18 cellular contexts compared by ENCODE assay signal in the genomic region with DNA sequence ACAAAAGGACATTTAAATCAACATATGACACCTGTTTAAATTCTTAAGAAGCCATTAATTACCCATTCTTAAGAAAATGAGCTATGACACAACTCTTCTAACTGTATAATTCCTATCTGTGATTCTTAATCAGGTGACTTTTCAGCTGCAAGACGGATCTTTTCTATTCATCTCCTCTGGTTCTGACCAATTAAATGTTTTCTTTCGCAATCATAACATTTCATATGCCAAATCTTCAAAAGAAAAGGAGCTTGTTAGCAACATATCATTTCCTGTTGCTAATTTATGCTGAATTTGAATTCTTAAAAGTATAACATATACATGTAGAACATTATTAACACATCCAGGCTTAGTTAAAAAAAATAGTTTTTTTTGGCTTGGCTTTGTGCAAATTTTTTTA.
DNase-seq lines count a peak whose midpoint lies in the region; ATAC-seq and TF ChIP-seq lines count a peak whose summit lies in the region.
"Had no signal": no experiment of that assay in that cellular context is flagged by ENCODE, and none has a peak within 500 bp of the region (broad histone marks: within the 10 kb centered on the region; RNA-seq: fewer than 3 reads in every experiment).

No MANE protein-coding gene starts in this region.

- H3K4me1 Mint-ChIP-seq in T-helper 17 cell = peaks cover 10% of the 10 kb centered on the region

- DNase-seq in NCI-H524 treated with DMSO at 0.1 percent for 48 hours (lab: John Stamatoyannopoulos, UW) (peak; percentile 67), SK-N-MC (ENCODE audit: low read depth, low spot score) (peak; percentile 61), epidermal melanocyte (ENCODE audit: insufficient read length, low spot score) (peak; percentile 3), ovary (no peak), NCI-H82 treated with DMSO at 0.1 percent for 48 hours (lab: John Stamatoyannopoulos, UW; ENCODE audit: unreplicated experiment) (no peak), NCI-H748 (lab: John Stamatoyannopoulos, UW; ENCODE audit: unreplicated experiment) (no peak), T-helper 17 cell (no peak)
- DNase-seq: AML-193; Caco-2; CD4-positive, alpha-beta T cell; DMS153; DMS79; GF-D8; GOT3; H7; HFFc6 had no signal

- peak overlapping the region; percentile 14; the same call in 1 of the 2 replicates for H3K4me3 ChIP-seq in SK-N-MC
- H3K4me3 ChIP-seq in ovary = no peak overlapping the region

- H3K27ac ChIP-seq in SK-N-MC (peak overlapping the region; percentile 84), ovary (no peak overlapping the region)
- H3K27ac ChIP-seq: C4-2B had no signal

- H3K9me3 ChIP-seq in SK-N-MC (ENCODE audit: low read depth, low read length) = no peaks in the 10 kb centered on the region
- H3K9me3 ChIP-seq in ovary = no peaks in the 10 kb centered on the region
- H3K9me3 ChIP-seq in T-helper 17 cell (ENCODE audit: control insufficient read depth, low read length, poor library complexity, severe bottlenecking) = no peaks in the 10 kb centered on the region
- H3K9me3 ChIP-seq: Caco-2 had no signal

- intact Hi-C loops in ovary (cut with DNase I) = no loop called here

- no peak overlapping the region for H3K27ac Mint-ChIP-seq in T-helper 17 cell
- H3K27ac Mint-ChIP-seq: CD4-positive, alpha-beta T cell; HFFc6 had no signal

- no peaks in the 10 kb centered on the region for H3K4me1 ChIP-seq in ovary (ENCODE audit: insufficient read depth)
- H3K4me1 ChIP-seq: Caco-2 had no signal

- TF ChIP-seq CTCF in ovary (IDR thresholded peaks at IDR 0.05) = no peak

- no peak overlapping the region for H3K4me3 Mint-ChIP-seq in T-helper 17 cell
- H3K4me3 Mint-ChIP-seq: CD4-positive, alpha-beta T cell; HFFc6 had no signal

- H3K36me3 ChIP-seq in SK-N-MC (ENCODE audit: insufficient read depth, low read length) (peaks cover 6% of the 10 kb centered on the region; the same call in 1 of the 2 replicates), ovary (no peaks in the 10 kb centered on the region)

- no peak for ATAC-seq in T-helper 17 cell
- ATAC-seq: HCT116 had no signal

- no peaks in the 10 kb centered on the region for H3K27me3 ChIP-seq in ovary

- H3K36me3 Mint-ChIP-seq in T-helper 17 cell (ENCODE audit: low read depth) = peaks cover 18% of the 10 kb centered on the region

- no peak for TF ChIP-seq EP300 in ovary (IDR thresholded peaks at IDR 0.05)

- no peak for TF ChIP-seq POLR2A in ovary (IDR thresholded peaks at IDR 0.05)

- H3K27me3 Mint-ChIP-seq in T-helper 17 cell = no peaks in the 10 kb centered on the region
- H3K27me3 Mint-ChIP-seq: CD4-positive, alpha-beta T cell had no signal

- 58 to 67% (median 62%) methylated on average over 2 of the region's 2 CpGs for WGBS in ovary, 3 donors

- no peak overlapping the region for H3K9ac ChIP-seq in SK-N-MC (ENCODE audit: insufficient read length)

Comparison
In these comparisons a context has a peak if more than half of its experiments do, and no peak if none do; other contexts are left out.
1. DNase-seq: peak in NCI-H524 treated with DMSO at 0.1 percent for 48 hours (single experiment), SK-N-MC (single experiment) and epidermal melanocyte (single experiment); none in ovary (0 of 5), NCI-H82 treated with DMSO at 0.1 percent for 48 hours (single experiment), NCI-H748 (single experiment) and T-helper 17 cell (0 of 3).